1 cellular context compared by ENCODE assay signal in genomic region chr10:106573106-106573505, GRCh38.
TF ChIP-seq lines count a peak whose summit lies in the region.

No MANE protein-coding gene starts in this region.

TF ChIP-seq in SK-N-SH treated with all-trans-retinoic acid at 6 μM for 48 hours, 23 proteins besides CTCF, POLR2A, EP300 and RAD21 (continued from another document):
- TF ChIP-seq, protein P1, sequence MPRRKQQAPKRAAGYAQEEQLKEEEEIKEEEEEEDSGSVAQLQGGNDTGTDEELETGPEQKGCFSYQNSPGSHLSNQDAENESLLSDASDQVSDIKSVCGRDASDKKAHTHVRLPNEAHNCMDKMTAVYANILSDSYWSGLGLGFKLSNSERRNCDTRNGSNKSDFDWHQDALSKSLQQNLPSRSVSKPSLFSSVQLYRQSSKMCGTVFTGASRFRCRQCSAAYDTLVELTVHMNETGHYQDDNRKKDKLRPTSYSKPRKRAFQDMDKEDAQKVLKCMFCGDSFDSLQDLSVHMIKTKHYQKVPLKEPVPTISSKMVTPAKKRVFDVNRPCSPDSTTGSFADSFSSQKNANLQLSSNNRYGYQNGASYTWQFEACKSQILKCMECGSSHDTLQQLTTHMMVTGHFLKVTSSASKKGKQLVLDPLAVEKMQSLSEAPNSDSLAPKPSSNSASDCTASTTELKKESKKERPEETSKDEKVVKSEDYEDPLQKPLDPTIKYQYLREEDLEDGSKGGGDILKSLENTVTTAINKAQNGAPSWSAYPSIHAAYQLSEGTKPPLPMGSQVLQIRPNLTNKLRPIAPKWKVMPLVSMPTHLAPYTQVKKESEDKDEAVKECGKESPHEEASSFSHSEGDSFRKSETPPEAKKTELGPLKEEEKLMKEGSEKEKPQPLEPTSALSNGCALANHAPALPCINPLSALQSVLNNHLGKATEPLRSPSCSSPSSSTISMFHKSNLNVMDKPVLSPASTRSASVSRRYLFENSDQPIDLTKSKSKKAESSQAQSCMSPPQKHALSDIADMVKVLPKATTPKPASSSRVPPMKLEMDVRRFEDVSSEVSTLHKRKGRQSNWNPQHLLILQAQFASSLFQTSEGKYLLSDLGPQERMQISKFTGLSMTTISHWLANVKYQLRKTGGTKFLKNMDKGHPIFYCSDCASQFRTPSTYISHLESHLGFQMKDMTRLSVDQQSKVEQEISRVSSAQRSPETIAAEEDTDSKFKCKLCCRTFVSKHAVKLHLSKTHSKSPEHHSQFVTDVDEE (CRISPR knock-in tag; IDR thresholded peaks at IDR 0.05), result no peak
- TF ChIP-seq CREB5 (CRISPR knock-in tag; IDR thresholded peaks at IDR 0.05; ENCODE audit: low read depth) (no peak), ISL1 (CRISPR knock-in tag; IDR thresholded peaks at IDR 0.05) (no peak; the same call in 1 of the 2 replicates), TCF4 (CRISPR knock-in tag; IDR thresholded peaks at IDR 0.05; ENCODE audit: borderline replicate concordance) (no peak), PATZ1 (CRISPR knock-in tag; IDR thresholded peaks at IDR 0.05; ENCODE audit: borderline replicate concordance) (no peak), ARNTL (CRISPR knock-in tag; IDR thresholded peaks at IDR 0.05; ENCODE audit: borderline replicate concordance, low read depth) (no peak), OSR1 (CRISPR knock-in tag; IDR thresholded peaks at IDR 0.05) (no peak)
